16 cellular contexts compared by ENCODE assay signal in genomic region chr7:79692015-79692414, GRCh38.
A peak's percentile ranks its signal among the peaks of the same experiment; 100 is the strongest.
DNase-seq lines count a peak whose midpoint lies in the region; ATAC-seq and TF ChIP-seq lines count a peak whose summit lies in the region.
"Had no signal": no experiment of that assay in that cellular context is flagged by ENCODE, and none has a peak within 500 bp of the region (broad histone marks: within the 10 kb centered on the region; RNA-seq: fewer than 3 reads in every experiment).

No MANE protein-coding gene starts in this region.

- POLR2A ChIA-PET in AG04450 (lab: Yijun Ruan, JAX), result interaction anchor here (0.6 kb wide), 2 partner anchors 171 to 207 kb away, joined by 4 read pairs; no protein-coding TSS in a partner anchor

- no peaks in the 10 kb centered on the region for H3F3A ChIP-seq in smooth muscle cell (ENCODE audit: low read depth)
- no peaks in the 10 kb centered on the region for H3F3A ChIP-seq in GM23338 (replicated peaks; ENCODE audit: low read depth)

- no peaks in the 10 kb centered on the region for H3K4me1 Mint-ChIP-seq in glutamatergic neuron (ENCODE audit: low read depth, unreplicated experiment)
- no peaks in the 10 kb centered on the region for H3K4me1 Mint-ChIP-seq in GM23338
- H3K4me1 Mint-ChIP-seq: activated CD4-positive, alpha-beta memory T cell treated with anti-CD3 and anti-CD28 coated beads, Interleukin-2, amount 10 ng/mL, durations not matched to agents 7 days and 5 days; memory B cell had no signal

- CTCF ChIA-PET in AG04450 (lab: Charles Lee), result interaction anchor here (1.0 kb wide), 1 partner anchor 26 kb away, joined by 4 read pairs; no protein-coding TSS in a partner anchor

- H3K27ac ChIP-seq in AG04450 (ENCODE audit: low read depth, low read length), result no peak overlapping the region
- no peak overlapping the region for H3K27ac ChIP-seq in smooth muscle cell (ENCODE audit: low read depth)
- H3K27ac ChIP-seq in GM23338 (ENCODE audit: low read depth), result no peak overlapping the region
- H3K27ac ChIP-seq: C4-2B, parathyroid adenoma, vagina had no signal

- DNase-seq in AG04450 (ENCODE audit: low read depth, low spot score) (peak; percentile 51), HK-2 (ENCODE audit: unreplicated experiment) (peak; percentile 49), astrocyte of the spinal cord (ENCODE audit: low read depth, low spot score) (peak; percentile 72), islet precursor cell (peak; percentile 51), NCI-H82 (lab: John Stamatoyannopoulos, UW) (no peak), smooth muscle cell (lab: John Stamatoyannopoulos, UW; ENCODE audit: unreplicated experiment) (no peak), glutamatergic neuron (no peak), GM23338 (ENCODE audit: low spot score) (no peak)
- DNase-seq: activated CD4-positive, alpha-beta memory T cell treated with anti-CD3 and anti-CD28 coated beads, Interleukin-2, amount 10 ng/mL, durations not matched to agents 7 days and 5 days; activated naive CD4-positive, alpha-beta T cell treated with anti-CD3 and anti-CD28 coated beads, Interleukin-2, amount 50 U/mL, for 16 hours; NCI-H446 treated with DMSO at 0.1 percent for 48 hours had no signal

- H3K9me3 Mint-ChIP-seq in glutamatergic neuron (ENCODE audit: unreplicated experiment) (peaks cover 2% of the 10 kb centered on the region), GM23338 (no peaks in the 10 kb centered on the region)
- H3K9me3 Mint-ChIP-seq: T-helper 1 cell treated with Interleukin-12 subunit alpha and Interleukin-12 subunit beta and Interleukin-4 antibody, amounts not matched to agents 30 μg/mL and 1 μg/mL, for 36 hours had no signal

- no peaks in the 10 kb centered on the region for H3K4me1 ChIP-seq in smooth muscle cell (ENCODE audit: low read depth)
- H3K4me1 ChIP-seq in GM23338 (ENCODE audit: insufficient read depth), result no peaks in the 10 kb centered on the region
- H3K4me1 ChIP-seq: parathyroid adenoma, vagina had no signal

- TF ChIP-seq CTCF in AG04450 (IDR thresholded peaks at IDR 0.05; ENCODE audit: low read depth, low read length) (no peak), astrocyte of the spinal cord (IDR thresholded peaks at IDR 0.05; ENCODE audit: low read depth, low read length) (no peak), smooth muscle cell (IDR thresholded peaks at IDR 0.05; ENCODE audit: borderline replicate concordance, insufficient read depth, poor library complexity, severe bottlenecking) (no peak), glutamatergic neuron (IDR thresholded peaks at IDR 0.05; ENCODE audit: partially characterized antibody, unreplicated experiment) (no peak), GM23338 (conservative IDR thresholded peaks at IDR 0.05; ENCODE audit: low read depth in 2 of 2) (no peak)

- WGBS in smooth muscle cell (ENCODE audit: low lambda C conversion rate), result 49% methylated on average over 3 of the region's 3 CpGs

- H3K27ac Mint-ChIP-seq in glutamatergic neuron (ENCODE audit: unreplicated experiment), result no peak overlapping the region
- H3K27ac Mint-ChIP-seq in GM23338, result no peak overlapping the region
- H3K27ac Mint-ChIP-seq: activated CD4-positive, alpha-beta memory T cell treated with anti-CD3 and anti-CD28 coated beads, Interleukin-2, amount 10 ng/mL, durations not matched to agents 7 days and 5 days; memory B cell; T-helper 1 cell treated with Interleukin-12 subunit alpha and Interleukin-12 subunit beta and Interleukin-4 antibody, amounts not matched to agents 30 μg/mL and 1 μg/mL, for 36 hours had no signal

- no peak for ATAC-seq in GM23338

- H3K36me3 Mint-ChIP-seq in glutamatergic neuron (ENCODE audit: unreplicated experiment) (no peaks in the 10 kb centered on the region), GM23338 (ENCODE audit: low read depth) (no peaks in the 10 kb centered on the region)
- H3K36me3 Mint-ChIP-seq: memory B cell had no signal

- no peaks in the 10 kb centered on the region for H3K79me2 ChIP-seq in smooth muscle cell (ENCODE audit: low read depth)
- H3K79me2 ChIP-seq in GM23338 (replicated peaks; ENCODE audit: insufficient read depth), result no peaks in the 10 kb centered on the region
- H3K79me2 ChIP-seq: parathyroid adenoma had no signal

- H3K4me2 ChIP-seq in smooth muscle cell (no peak overlapping the region), GM23338 (no peak overlapping the region)

- no peak overlapping the region for H3K9ac ChIP-seq in smooth muscle cell (ENCODE audit: low read depth)
- H3K9ac ChIP-seq: parathyroid adenoma had no signal

- H3K27me3 ChIP-seq in AG04450 (ENCODE audit: control insufficient read depth, insufficient read depth, low read length) (no peaks in the 10 kb centered on the region), smooth muscle cell (ENCODE audit: low read depth) (no peaks in the 10 kb centered on the region), GM23338 (ENCODE audit: insufficient read depth) (no peaks in the 10 kb centered on the region)
- H3K27me3 ChIP-seq: vagina had no signal

- H3K9me2 ChIP-seq in GM23338 (ENCODE audit: insufficient read depth), result no peaks in the 10 kb centered on the region

- H2AFZ ChIP-seq in smooth muscle cell (ENCODE audit: low read depth) (no peak overlapping the region), GM23338 (no peak overlapping the region)
- H2AFZ ChIP-seq: parathyroid adenoma had no signal

- H3K4me3 ChIP-seq in AG04450 (ENCODE audit: low read depth, low read length) (no peak overlapping the region), astrocyte of the spinal cord (ENCODE audit: low read depth, low read length) (no peak overlapping the region), smooth muscle cell (no peak overlapping the region), GM23338 (no peak overlapping the region)
- H3K4me3 ChIP-seq: vagina had no signal

- in situ Hi-C loops in astrocyte of the spinal cord (cut with HindIII; ENCODE audit: low sequenced_read_pairs), result no loop called here

- H3K4me3 Mint-ChIP-seq in glutamatergic neuron (ENCODE audit: unreplicated experiment) (no peak overlapping the region), GM23338 (no peak overlapping the region)
- H3K4me3 Mint-ChIP-seq: activated CD4-positive, alpha-beta memory T cell treated with anti-CD3 and anti-CD28 coated beads, Interleukin-2, amount 10 ng/mL, durations not matched to agents 7 days and 5 days; memory B cell; T-helper 1 cell treated with Interleukin-12 subunit alpha and Interleukin-12 subunit beta and Interleukin-4 antibody, amounts not matched to agents 30 μg/mL and 1 μg/mL, for 36 hours had no signal

- H3K27me3 Mint-ChIP-seq in glutamatergic neuron (ENCODE audit: unreplicated experiment), result no peaks in the 10 kb centered on the region
- H3K27me3 Mint-ChIP-seq in GM23338 (ENCODE audit: insufficient read depth, low read depth, poor library complexity), result no peaks in the 10 kb centered on the region
- H3K27me3 Mint-ChIP-seq: activated CD4-positive, alpha-beta memory T cell treated with anti-CD3 and anti-CD28 coated beads, Interleukin-2, amount 10 ng/mL, durations not matched to agents 7 days and 5 days; memory B cell had no signal

- no peaks in the 10 kb centered on the region for H4K20me1 ChIP-seq in smooth muscle cell (ENCODE audit: low read depth)
- no peaks in the 10 kb centered on the region; the same call in 1 of the 2 replicates for H4K20me1 ChIP-seq in GM23338 (replicated peaks; ENCODE audit: insufficient read depth)

- H3K9me3 ChIP-seq in AG04450 (ENCODE audit: control insufficient read depth, insufficient read depth, low read length), result no peaks in the 10 kb centered on the region
- H3K9me3 ChIP-seq in smooth muscle cell (replicated peaks; ENCODE audit: low read depth), result no peaks in the 10 kb centered on the region
- H3K9me3 ChIP-seq: vagina had no signal

- H3K36me3 ChIP-seq in smooth muscle cell (ENCODE audit: low read depth) (no peaks in the 10 kb centered on the region), GM23338 (ENCODE audit: insufficient read depth) (no peaks in the 10 kb centered on the region)
- H3K36me3 ChIP-seq: vagina had no signal

TF ChIP-seq in GM23338, 12 proteins besides CTCF, POLR2A, EP300 and RAD21 (continues in another document):
- TF ChIP-seq POLR2AphosphoS5 (IDR thresholded peaks at IDR 0.05; ENCODE audit: low read depth), result no peak
- TF ChIP-seq CREB1 (CRISPR knock-in tag; IDR thresholded peaks at IDR 0.05; ENCODE audit: low read depth), result no peak
- no peak for TF ChIP-seq ETS1 (IDR thresholded peaks at IDR 0.05)
- TF ChIP-seq EZH2 (IDR thresholded peaks at IDR 0.05; ENCODE audit: low read depth, unreplicated experiment), result no peak
- no peak for TF ChIP-seq JUNB (IDR thresholded peaks at IDR 0.05; ENCODE audit: unreplicated experiment)
- no peak for TF ChIP-seq ZNF331 (CRISPR knock-in tag; IDR thresholded peaks at IDR 0.05; ENCODE audit: low read depth)
- TF ChIP-seq NANOG (IDR thresholded peaks at IDR 0.05; ENCODE audit: borderline replicate concordance), result no peak

Comparison
In these comparisons a context has a peak if more than half of its experiments do, and no peak if none do; other contexts are left out.
1. DNase-seq: peak in AG04450 (single experiment), HK-2 (single experiment), astrocyte of the spinal cord (single experiment) and islet precursor cell (single experiment); none in NCI-H82 (single experiment), smooth muscle cell (single experiment), glutamatergic neuron (single experiment) and GM23338 (single experiment).